1 cellular context compared by ENCODE assay signal in the genomic region with DNA sequence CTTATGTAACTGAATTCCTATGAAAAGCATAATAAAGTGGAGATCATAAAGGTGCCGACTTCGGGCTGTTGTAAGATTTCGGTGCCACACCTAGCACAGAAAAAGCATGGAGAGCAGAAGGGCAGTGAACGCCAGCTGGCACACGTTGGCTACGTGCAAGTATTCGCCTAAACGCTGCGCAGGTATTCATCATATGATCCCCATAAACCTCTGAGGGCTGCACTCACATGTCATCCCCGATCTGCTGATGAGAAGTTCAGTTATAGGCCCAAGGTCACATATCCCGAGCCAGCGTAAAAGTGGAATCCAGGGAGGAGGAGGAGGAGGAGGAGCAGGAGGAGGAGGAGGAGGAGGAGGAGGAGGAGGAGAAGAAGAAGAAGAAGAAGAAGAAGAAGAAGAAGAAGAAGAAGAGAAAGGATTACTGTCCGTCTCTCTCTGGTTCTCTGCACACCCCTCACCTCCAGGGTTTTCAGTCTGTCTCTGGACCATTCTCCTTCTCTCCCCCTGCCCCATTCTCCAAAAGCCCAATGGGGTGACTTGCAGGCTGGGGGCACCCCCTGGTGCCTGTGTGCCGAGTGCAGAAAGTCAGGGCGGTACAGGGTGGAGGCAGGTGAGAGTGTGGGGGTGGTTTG.
TF ChIP-seq lines count a peak whose summit lies in the region.

No MANE protein-coding gene starts in this region.

TF ChIP-seq in HepG2, 621 proteins besides CTCF, POLR2A, EP300 and RAD21:
- no peak for TF ChIP-seq NRL (CRISPR knock-in tag; IDR thresholded peaks at IDR 0.05; ENCODE audit: borderline replicate concordance)
- TF ChIP-seq, protein P1, sequence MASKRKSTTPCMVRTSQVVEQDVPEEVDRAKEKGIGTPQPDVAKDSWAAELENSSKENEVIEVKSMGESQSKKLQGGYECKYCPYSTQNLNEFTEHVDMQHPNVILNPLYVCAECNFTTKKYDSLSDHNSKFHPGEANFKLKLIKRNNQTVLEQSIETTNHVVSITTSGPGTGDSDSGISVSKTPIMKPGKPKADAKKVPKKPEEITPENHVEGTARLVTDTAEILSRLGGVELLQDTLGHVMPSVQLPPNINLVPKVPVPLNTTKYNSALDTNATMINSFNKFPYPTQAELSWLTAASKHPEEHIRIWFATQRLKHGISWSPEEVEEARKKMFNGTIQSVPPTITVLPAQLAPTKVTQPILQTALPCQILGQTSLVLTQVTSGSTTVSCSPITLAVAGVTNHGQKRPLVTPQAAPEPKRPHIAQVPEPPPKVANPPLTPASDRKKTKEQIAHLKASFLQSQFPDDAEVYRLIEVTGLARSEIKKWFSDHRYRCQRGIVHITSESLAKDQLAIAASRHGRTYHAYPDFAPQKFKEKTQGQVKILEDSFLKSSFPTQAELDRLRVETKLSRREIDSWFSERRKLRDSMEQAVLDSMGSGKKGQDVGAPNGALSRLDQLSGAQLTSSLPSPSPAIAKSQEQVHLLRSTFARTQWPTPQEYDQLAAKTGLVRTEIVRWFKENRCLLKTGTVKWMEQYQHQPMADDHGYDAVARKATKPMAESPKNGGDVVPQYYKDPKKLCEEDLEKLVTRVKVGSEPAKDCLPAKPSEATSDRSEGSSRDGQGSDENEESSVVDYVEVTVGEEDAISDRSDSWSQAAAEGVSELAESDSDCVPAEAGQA (IDR thresholded peaks at IDR 0.05; ENCODE audit: low read depth), result no peak
- TF ChIP-seq, protein P1 (CRISPR knock-in tag; IDR thresholded peaks at IDR 0.05; ENCODE audit: borderline replicate concordance), result no peak
- TF ChIP-seq ZNF709 (CRISPR knock-in tag; IDR thresholded peaks at IDR 0.05), result no peak
- TF ChIP-seq ZNF331 (CRISPR knock-in tag; IDR thresholded peaks at IDR 0.05), result no peak
- TF ChIP-seq RBM39 (IDR thresholded peaks at IDR 0.05; ENCODE audit: low read depth, low read length, poor library complexity, severe bottlenecking), result no peak
- TF ChIP-seq ZSCAN31 (CRISPR knock-in tag; IDR thresholded peaks at IDR 0.05; ENCODE audit: low read depth), result no peak
- TF ChIP-seq ZNF17 (CRISPR knock-in tag; IDR thresholded peaks at IDR 0.05), result no peak
- no peak for TF ChIP-seq MAFG (CRISPR knock-in tag; IDR thresholded peaks at IDR 0.05)
- TF ChIP-seq ZNF253 (CRISPR knock-in tag; IDR thresholded peaks at IDR 0.05; ENCODE audit: borderline replicate concordance), result no peak
- no peak for TF ChIP-seq FOXA1 (IDR thresholded peaks at IDR 0.05)
- no peak for TF ChIP-seq FOXA1 (CRISPR knock-in tag; IDR thresholded peaks at IDR 0.05)
- no peak for TF ChIP-seq PPARG (CRISPR knock-in tag; conservative IDR thresholded peaks at IDR 0.05)
- TF ChIP-seq CAMTA2 (CRISPR knock-in tag; IDR thresholded peaks at IDR 0.05; ENCODE audit: borderline replicate concordance), result no peak
- TF ChIP-seq, protein P2, sequence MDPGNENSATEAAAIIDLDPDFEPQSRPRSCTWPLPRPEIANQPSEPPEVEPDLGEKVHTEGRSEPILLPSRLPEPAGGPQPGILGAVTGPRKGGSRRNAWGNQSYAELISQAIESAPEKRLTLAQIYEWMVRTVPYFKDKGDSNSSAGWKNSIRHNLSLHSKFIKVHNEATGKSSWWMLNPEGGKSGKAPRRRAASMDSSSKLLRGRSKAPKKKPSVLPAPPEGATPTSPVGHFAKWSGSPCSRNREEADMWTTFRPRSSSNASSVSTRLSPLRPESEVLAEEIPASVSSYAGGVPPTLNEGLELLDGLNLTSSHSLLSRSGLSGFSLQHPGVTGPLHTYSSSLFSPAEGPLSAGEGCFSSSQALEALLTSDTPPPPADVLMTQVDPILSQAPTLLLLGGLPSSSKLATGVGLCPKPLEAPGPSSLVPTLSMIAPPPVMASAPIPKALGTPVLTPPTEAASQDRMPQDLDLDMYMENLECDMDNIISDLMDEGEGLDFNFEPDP (CRISPR knock-in tag; conservative IDR thresholded peaks at IDR 0.05), result no peak
- no peak for TF ChIP-seq PRDM15 (CRISPR knock-in tag; IDR thresholded peaks at IDR 0.05)
- no peak for TF ChIP-seq SOX5 (CRISPR knock-in tag; IDR thresholded peaks at IDR 0.05; ENCODE audit: borderline replicate concordance)
